8 cellular contexts compared by ENCODE assay signal in the genomic region with DNA sequence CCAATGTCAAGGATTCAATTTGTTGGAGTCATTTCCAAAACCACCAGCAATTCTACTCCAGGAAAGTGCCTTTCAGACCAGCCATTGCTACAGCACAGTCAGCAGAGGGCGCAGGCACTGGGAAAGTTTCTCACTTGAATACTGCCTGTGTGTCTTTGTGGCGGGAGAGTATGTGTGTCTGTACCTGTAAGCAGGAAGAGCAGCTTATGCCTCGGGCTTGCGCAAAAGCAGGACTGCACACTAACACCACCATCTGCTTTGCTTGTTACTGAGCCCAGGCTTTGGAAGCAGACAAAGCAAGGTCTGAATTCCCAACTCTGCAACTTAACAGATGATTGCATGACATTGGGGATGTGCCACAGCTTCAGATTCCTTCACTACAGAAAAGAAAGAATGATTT. TPM values are rescaled to one million over a fixed set of nuclear protein-coding genes. Genes with fewer than 3 reads are reported as not detected.
DNase-seq lines count a peak whose midpoint lies in the region; ATAC-seq lines count a peak whose summit lies in the region.

No MANE protein-coding gene starts in this region.

- DNase-seq in G401 (ENCODE audit: low spot score) (peak; percentile 94), NCI-H1694 (lab: John Stamatoyannopoulos, UW) (peak; percentile 81), T follicular helper cell (ENCODE audit: low read depth) (peak; percentile 37), anterior cingulate cortex (lab: John Stamatoyannopoulos, UW) (peak in 50 of 58 donors; percentile 8 to 87 (median 43)), hepatic stellate cell (ENCODE audit: low spot score) (peak; percentile 25), skeletal muscle cell (ENCODE audit: low read depth) (peak; percentile 26)

- in situ Hi-C loops in G401 (cut with HindIII; ENCODE audit: low sequenced_read_pairs), result no loop called here

- H3K4me3 ChIP-seq in skeletal muscle cell (ENCODE audit: low read depth, low read length), result no peak overlapping the region

- ATAC-seq in HG02610 (IDR thresholded peaks at IDR 0.05; ENCODE audit: unreplicated experiment) (peak; percentile 74), GM19328 (IDR thresholded peaks at IDR 0.05; ENCODE audit: unreplicated experiment) (no peak)

RNA-seq across cellular contexts. Expression of gene CTSE, which starts 7.0 kb away (rescaled TPM):
- total RNA-seq in G401 (2014; rRNA removed; shearing (Covaris generic)), result not detected in 2 replicates

RNA-seq across cellular contexts. Expression of gene RHEX, which starts 22.3 kb away (rescaled TPM):
- total RNA-seq in G401 (2014; rRNA removed; shearing (Covaris generic)), result not detected in 2 replicates

RNA-seq across cellular contexts. Expression of gene RAB7B, which starts 27.5 kb away (rescaled TPM):
- total RNA-seq in G401 (2014; rRNA removed; shearing (Covaris generic)), result 0.85 TPM in 1 of 2 replicates, not detected in the other

Comparison
In these comparisons a context has a peak if more than half of its experiments do, and no peak if none do; other contexts are left out.
1. DNase-seq: peak in every context shown above with its lines; median percentile 94 in G401; 81 in NCI-H1694; 43 in anterior cingulate cortex; 37 in T follicular helper cell; 26 in skeletal muscle cell; 25 in hepatic stellate cell.